In genomic region chr2:162343824-162344616, GRCh38 we compare ENCODE assay signal across 8 cellular contexts. TPM values are rescaled to one million over a fixed set of nuclear protein-coding genes. Genes with fewer than 3 reads are reported as not detected.
DNase-seq lines count a peak whose midpoint lies in the region; ATAC-seq, FAIRE-seq and TF ChIP-seq lines count a peak whose summit lies in the region.

TSS of gene GCA (plus strand) at chr2:162344132. CDS start at chr2:162344249, 117 bp downstream.

- POLR2A ChIA-PET in CD8-positive, alpha-beta T cell (lab: Charles Lee), result interaction anchor here (1.1 kb wide), 1 partner anchor 25 kb away, joined by 6 read pairs; the partner anchor contains the start of gene IFIH1
- POLR2A ChIA-PET in H1 (lab: Charles Lee; ENCODE audit: partially characterized antibody), result no interaction called here

- ATAC-seq in CD8-positive, alpha-beta T cell, result peak; percentile 98
- peak; percentile 99 for ATAC-seq in GM19467 (IDR thresholded peaks at IDR 0.05; ENCODE audit: unreplicated experiment)
- peak; percentile 94 for ATAC-seq in memory B cell (ENCODE audit: low read depth)

- peak within 1 kb of the TSS; percentile 93 for H2BK5ac ChIP-seq in H1 (ENCODE audit: low read depth, low read length)

- H3K27me3 Mint-ChIP-seq in CD8-positive, alpha-beta T cell (ENCODE audit: low read depth), result no peaks in the 10 kb centered on the region
- no peaks in the 10 kb centered on the region for H3K27me3 Mint-ChIP-seq in memory B cell

- H3K9me3 Mint-ChIP-seq in CD8-positive, alpha-beta T cell, result no peaks in the 10 kb centered on the region
- H3K9me3 Mint-ChIP-seq in memory B cell, result no peaks in the 10 kb centered on the region

- peak within 1 kb of the TSS; percentile 91 for H3K4me3 Mint-ChIP-seq in CD8-positive, alpha-beta T cell
- peak within 1 kb of the TSS; percentile 92 for H3K4me3 Mint-ChIP-seq in memory B cell

- H3K4me1 ChIP-seq in CD8-positive, alpha-beta T cell (ENCODE audit: insufficient read depth, low read length), result peaks cover 8% of the 10 kb centered on the region
- H3K4me1 ChIP-seq in NT2/D1 (ENCODE audit: insufficient read depth, insufficient read length) (no peaks in the 10 kb centered on the region), H1 (replicated peaks in 1 of 4; ENCODE audit: control insufficient read depth in 3 of 4, insufficient read depth in 4 of 4, low read length in 3 of 4) (peaks cover 0 to 2% (median 0%) of the 10 kb centered on the region in 4 experiments; a peak in 3 of 7 replicates)

- H4K5ac ChIP-seq in H1 (ENCODE audit: insufficient read length, low read depth, low read length), result peak within 1 kb of the TSS; percentile 63

- no peaks in the 10 kb centered on the region for H3K9me3 ChIP-seq in CD8-positive, alpha-beta T cell (ENCODE audit: low read length)
- H3K9me3 ChIP-seq in NT2/D1 (ENCODE audit: insufficient read depth, low read length), result peaks cover 5% of the 10 kb centered on the region; the same call in 1 of the 2 replicates
- H3K9me3 ChIP-seq in H1 (ENCODE audit: insufficient read depth in 2 of 2, low read depth in 1 of 2, low read length in 1 of 2), result no peaks in the 10 kb centered on the region

- WGBS in H1 (ENCODE audit: extremely low coverage in 1 of 2, insufficient coverage in 1 of 2, insufficient read length in 1 of 2, insufficient replicate concordance in 2 of 2, low coverage in 1 of 2, low lambda C conversion rate in 2 of 2, missing lambda C conversion rate in 1 of 2), 2 experiments, result 1% methylated on average over 52 of the region's 57 CpGs; no CpG with 5 or more reads in 1 of the 2 experiments

- peak within 1 kb of the TSS; percentile 35 for H4K91ac ChIP-seq in H1 (replicated peaks; ENCODE audit: insufficient read length, low read length)

- H2BK120ac ChIP-seq in H1 (replicated peaks; ENCODE audit: low read depth, low read length), result peak within 1 kb of the TSS; percentile 79

- H3K23ac ChIP-seq in H1 (ENCODE audit: insufficient read length), result no peak within 1 kb of the TSS

- TF ChIP-seq POLR2A in H1 (IDR thresholded peaks at IDR 0.05; ENCODE audit: control extremely low read depth in 1 of 2, low read depth in 2 of 2, low read length in 2 of 2), result peak; percentile 63 to 88

- no peak within 1 kb of the TSS for H2BK12ac ChIP-seq in H1 (ENCODE audit: low read depth, low read length)

- peak; percentile 96 for FAIRE-seq in H1 (lab: Jason Lieb, UNC)

- H3K23me2 ChIP-seq in H1 (ENCODE audit: low read depth, low read length), result 0 out of 2 replicates have a peak, but pooled peaks cover 2% of the 10 kb centered on the region

- H3K4me2 ChIP-seq in H1 (ENCODE audit: insufficient read depth in 1 of 2, low read depth in 2 of 2, low read length in 2 of 2), result peak within 1 kb of the TSS; percentile 67 to 70

- H3K9ac ChIP-seq in NT2/D1 (ENCODE audit: insufficient read length, low read depth) (peak within 1 kb of the TSS; percentile 76), H1 (replicated peaks in 1 of 4; ENCODE audit: extremely low read depth in 1 of 4, low read depth in 3 of 4, low read length in 3 of 4) (peak within 1 kb of the TSS in 3 of 4 experiments; percentile 78 to 84 (median 80); a peak in 6 of 7 replicates)

- H3K4ac ChIP-seq in H1 (replicated peaks; ENCODE audit: insufficient read length, low read depth, low read length), result no peak within 1 kb of the TSS

- peak within 1 kb of the TSS; percentile 80 for H3K27ac Mint-ChIP-seq in CD8-positive, alpha-beta T cell
- peak within 1 kb of the TSS; percentile 86 for H3K27ac Mint-ChIP-seq in memory B cell

- peaks cover 1% of the 10 kb centered on the region for H3K36me3 Mint-ChIP-seq in CD8-positive, alpha-beta T cell
- H3K36me3 Mint-ChIP-seq in memory B cell, result no peaks in the 10 kb centered on the region

- H3K27me3 ChIP-seq in CD8-positive, alpha-beta T cell (ENCODE audit: insufficient read depth, low read length), result no peaks in the 10 kb centered on the region
- H3K27me3 ChIP-seq in NT2/D1 (ENCODE audit: insufficient read depth, insufficient read length) (no peaks in the 10 kb centered on the region), H1 (replicated peaks in 1 of 4; ENCODE audit: control insufficient read depth in 3 of 4, extremely low read depth in 1 of 4, insufficient read depth in 3 of 4, low read length in 3 of 4) (no peaks in the 10 kb centered on the region)

- peak within 1 kb of the TSS; percentile 60; the same call in 1 of the 2 replicates for H3K18ac ChIP-seq in H1 (ENCODE audit: extremely low read depth, low read length)

- 0 out of 2 replicates have a peak within 1 kb of the TSS, but pooled peaks have one; percentile 18 for H2BK15ac ChIP-seq in H1 (ENCODE audit: low read length)

- peaks cover 0 to 35% of the 10 kb centered on the region in 2 experiments; a peak in 3 of 4 replicates for H3K79me2 ChIP-seq in H1 (ENCODE audit: control insufficient read depth in 1 of 2, insufficient read depth in 2 of 2, low read length in 2 of 2)

- no peak within 1 kb of the TSS for H2AK5ac ChIP-seq in H1 (ENCODE audit: low read depth, low read length)

- no peak within 1 kb of the TSS for H3K14ac ChIP-seq in H1 (ENCODE audit: insufficient read length)

- CTCF ChIA-PET in CD8-positive, alpha-beta T cell (lab: Charles Lee), result interaction anchor here (2.1 kb wide), 1 partner anchor 124 kb away, joined by 7 read pairs; no protein-coding TSS in a partner anchor
- CTCF ChIA-PET in H1 (lab: Charles Lee; ENCODE audit: partially characterized antibody), result interaction anchor here (0.6 to 2.6 kb wide), 3 partner anchors 9 to 453 kb away, joined by 3 to 14 read pairs (median 4); no protein-coding TSS in a partner anchor

- DNase-seq in CD8-positive, alpha-beta T cell, result peak; percentile 95 to 98 (median 98)
- DNase-seq in HPDE6-E6E7 (ENCODE audit: extremely low spot score) (peak; percentile 97), NT2/D1 (ENCODE audit: low read depth, low spot score) (peak; percentile 94), H1 (ENCODE audit: low read depth in 1 of 2, low spot score in 2 of 2) (peak; percentile 95 to 96), memory B cell (ENCODE audit: low spot score in 2 of 2) (peak; percentile 98 to 99)
- peak; percentile 91 for DNase-seq in activated CD8-positive, alpha-beta memory T cell treated with anti-CD3 and anti-CD28 coated beads, Interleukin-2, amount 50 U/mL, for 1 hour (ENCODE audit: extremely low read depth)
- peak; percentile 95 for DNase-seq in stimulated activated CD8-positive, alpha-beta memory T cell treated with anti-CD3 and anti-CD28 coated beads, Interleukin-12 subunit alpha, Interleukin-12 subunit beta, amount 100 ng/mL, for 1 hour (ENCODE audit: low read depth)

- H3K27ac ChIP-seq in CD8-positive, alpha-beta T cell (ENCODE audit: low read depth, low read length), result peak within 1 kb of the TSS; percentile 34
- H3K27ac ChIP-seq in H1 (ENCODE audit: low read depth, low read length), result peak within 1 kb of the TSS; percentile 48; the same call in 1 of the 2 replicates

- H3K56ac ChIP-seq in H1 (replicated peaks; ENCODE audit: insufficient read length, low read depth, low read length), result no peak within 1 kb of the TSS

- no peak within 1 kb of the TSS; the same call in 1 of the 2 replicates for H4K8ac ChIP-seq in H1 (ENCODE audit: extremely low read depth, insufficient read depth, low read length)

- H3K4me1 Mint-ChIP-seq in CD8-positive, alpha-beta T cell (ENCODE audit: low read depth), result peaks cover 17% of the 10 kb centered on the region
- H3K4me1 Mint-ChIP-seq in memory B cell, result peaks cover 8% of the 10 kb centered on the region

- intact Hi-C loops in CD8-positive, alpha-beta T cell (cut with DNase I, micrococcal nuclease), result loop anchor here (1.0 to 10.0 kb wide), 6 partner anchors 23 to 1184 kb away; partner anchors contain the start of genes IFIH1 (in 1 of the 2) and TANK (in 1 of the 2)

- no peak for TF ChIP-seq CTCF in CD8-positive, alpha-beta T cell (IDR thresholded peaks at IDR 0.05)
- TF ChIP-seq CTCF in H1 (IDR thresholded peaks at IDR 0.05; ENCODE audit: control extremely low read depth in 1 of 3, insufficient read depth in 1 of 3, low read depth in 1 of 3, low read length in 3 of 3), result no peak

- no peak for TF ChIP-seq EP300 in H1 (IDR thresholded peaks at IDR 0.05; ENCODE audit: borderline replicate concordance in 1 of 2, low read depth in 2 of 2, low read length in 2 of 2)

- H3K79me1 ChIP-seq in H1 (ENCODE audit: low read depth, low read length), result no peaks in the 10 kb centered on the region

- no peaks in the 10 kb centered on the region for H3K36me3 ChIP-seq in CD8-positive, alpha-beta T cell (ENCODE audit: insufficient read depth, low read length)
- H3K36me3 ChIP-seq in NT2/D1 (ENCODE audit: insufficient read depth, insufficient read length, low read length) (no peaks in the 10 kb centered on the region), H1 (ENCODE audit: control insufficient read depth in 2 of 4, insufficient read depth in 4 of 4, low read length in 3 of 4) (peaks cover 0 to 2% (median 0%) of the 10 kb centered on the region in 4 experiments; a peak in 1 of 8 replicates)

- H3K4me3 ChIP-seq in CD8-positive, alpha-beta T cell (ENCODE audit: low read depth, low read length), result peak within 1 kb of the TSS; percentile 81
- H3K4me3 ChIP-seq in NT2/D1 (ENCODE audit: insufficient read length, low read depth) (peak within 1 kb of the TSS; percentile 80), H1 (ENCODE audit: extremely low read depth in 1 of 4, insufficient read depth in 2 of 4, low read depth in 3 of 4, low read length in 4 of 4) (peak within 1 kb of the TSS; percentile 48 to 93 (median 86))

- no peak within 1 kb of the TSS for H2BK20ac ChIP-seq in H1 (ENCODE audit: low read length)

- TF ChIP-seq RAD21 in H1 (IDR thresholded peaks at IDR 0.05 in 1 of 2, conservative IDR thresholded peaks at IDR 0.05 in 1 of 2; ENCODE audit: low read depth in 2 of 2, low read length in 2 of 2), result no peak

- peak within 1 kb of the TSS; percentile 92 for H2AFZ ChIP-seq in H1 (ENCODE audit: low read length)

- H4K20me1 ChIP-seq in H1 (replicated peaks in 1 of 2; ENCODE audit: control insufficient read depth in 1 of 2, insufficient read depth in 2 of 2, low read length in 2 of 2), result no peaks in the 10 kb centered on the region

TF ChIP-seq in H1, 55 proteins besides CTCF, POLR2A, EP300 and RAD21 (continues in another document):
- TF ChIP-seq RNF2 (IDR thresholded peaks at IDR 0.05; ENCODE audit: borderline replicate concordance, low read depth, low read length, missing control alignments, poor library complexity, severe bottlenecking) (no peak), TAF7 (optimal IDR thresholded peaks at IDR 0.05; ENCODE audit: borderline replicate concordance, low read depth, low read length) (no peak), CTBP2 (IDR thresholded peaks at IDR 0.05; ENCODE audit: borderline replicate concordance, insufficient read depth, insufficient read length, low read length) (no peak)

RNA-seq across cellular contexts. Expression of gene GCA, which starts in this region (rescaled TPM):
- 1 to 10 TPM; 3.2 to 4.0 TPM for total RNA-seq in CD8-positive, alpha-beta T cell
- total RNA-seq in H1 (2021; fragmentation: NEBNext Ultra II Directional; extraction: Animal tissue kit (Norgen Biotek cat#: 25700)), result 37.2 and 42.0 TPM in 2 replicates
- 27.1 and 37.4 TPM in 2 replicates for polyA plus RNA-seq in H1 (2011; rRNA removed)
- 41.2 TPM for polyA plus RNA-seq in H1 (2011; cell fraction: cytosol; rRNA removed)
- 39.4 TPM for polyA plus RNA-seq in H1 (2011; cell fraction: nucleus; rRNA removed)
- polyA plus RNA-seq in H1 (2012, experiment 1 of 2), result 47.8 to 68.4 TPM (median 56.9 TPM) in 4 replicates
- polyA plus RNA-seq in H1 (2012, experiment 2 of 2), result 4.8 TPM
- 17.2 TPM for polyA plus RNA-seq in H1 (2013, experiment 1 of 2)
- 16.9 TPM for polyA plus RNA-seq in H1 (2013, experiment 2 of 2)
- 38.8 and 41.2 TPM in 2 replicates for polyA minus RNA-seq in H1 (2011; rRNA and poly(A)+ RNA removed)
- polyA minus RNA-seq in H1 (2011; cell fraction: cytosol; rRNA and poly(A)+ RNA removed), result 56.7 TPM
- 21.2 TPM for polyA minus RNA-seq in H1 (2011; cell fraction: nucleus; rRNA and poly(A)+ RNA removed)

Comparison
In these comparisons a context has a peak if more than half of its experiments do, and no peak if none do; other contexts are left out.
1. Peak in every context shown above with its lines: DNase-seq, ATAC-seq, H3K4me3 ChIP-seq and H3K27ac ChIP-seq.